Comparison of ENCODE assay signal across 10 cellular contexts in the genomic region with DNA sequence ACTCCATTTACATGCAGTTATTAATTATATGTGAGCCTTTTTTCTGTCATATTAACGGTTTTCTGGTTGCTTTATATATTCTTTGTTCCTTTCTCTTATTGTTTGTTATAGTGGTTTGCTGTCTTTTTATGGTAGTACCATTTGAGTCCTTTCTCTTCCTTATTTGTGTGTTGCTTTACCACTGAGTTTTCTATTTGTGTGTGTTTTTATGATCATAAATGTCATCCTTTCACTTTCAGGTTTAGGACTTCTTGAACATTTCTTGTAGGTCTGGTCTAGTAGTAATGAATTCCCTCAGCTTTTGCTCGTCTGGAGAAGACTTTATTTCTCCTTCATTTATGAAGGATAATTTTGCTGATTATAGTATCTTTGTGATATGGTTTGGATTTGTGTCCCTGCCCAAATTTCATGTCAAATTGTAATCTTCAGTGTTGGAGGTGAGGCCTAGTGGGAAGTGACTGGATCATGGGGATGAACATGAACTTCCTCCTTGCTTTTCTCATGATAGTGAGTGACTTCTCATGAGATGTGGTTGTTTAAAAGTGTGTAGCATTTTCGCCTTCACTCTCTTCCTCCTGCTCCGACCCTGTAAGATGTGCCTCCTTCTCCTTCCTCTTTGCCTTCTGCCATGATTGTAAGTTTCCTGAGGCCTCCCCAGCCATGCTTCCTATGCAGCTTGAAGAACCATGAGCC. TPM values are rescaled to one million over a fixed set of nuclear protein-coding genes. Genes with fewer than 3 reads are reported as not detected.
A peak's percentile ranks its signal among the peaks of the same experiment; 100 is the strongest.
DNase-seq lines count a peak whose midpoint lies in the region; ATAC-seq lines count a peak whose summit lies in the region.
"Had no signal": no experiment of that assay in that cellular context is flagged by ENCODE, and none has a peak within 500 bp of the region (broad histone marks: within the 10 kb centered on the region; RNA-seq: fewer than 3 reads in every experiment).

No MANE protein-coding gene starts in this region.

- H3K4me1 Mint-ChIP-seq in activated naive CD4-positive, alpha-beta T cell treated with anti-CD3 and anti-CD28 coated beads, Interleukin-2, amount 50 U/mL, for 24 hours, result peaks cover 75% of the 10 kb centered on the region
- H3K4me1 Mint-ChIP-seq in natural killer cell treated with Interleukin-12 subunit alpha and Interleukin-12 subunit beta and Interleukin-15 and Interleukin-18, amount 100 ng/mL, for 72 hours (ENCODE audit: low read depth in 2 of 2), result peaks cover 28 to 44% of the 10 kb centered on the region in 2 donors

- intact Hi-C loops in posterior cingulate gyrus (cut with DNase I), result no loop called here

- H3K27ac Mint-ChIP-seq in activated naive CD4-positive, alpha-beta T cell treated with anti-CD3 and anti-CD28 coated beads, Interleukin-2, amount 50 U/mL, for 24 hours, result peak overlapping the region; percentile 31
- H3K27ac Mint-ChIP-seq in natural killer cell treated with Interleukin-12 subunit alpha and Interleukin-12 subunit beta and Interleukin-15 and Interleukin-18, amount 100 ng/mL, for 72 hours, result peak overlapping the region; percentile 21 to 30

- no peaks in the 10 kb centered on the region for H3K9me3 Mint-ChIP-seq in activated naive CD4-positive, alpha-beta T cell treated with anti-CD3 and anti-CD28 coated beads, Interleukin-2, amount 50 U/mL, for 24 hours
- H3K9me3 Mint-ChIP-seq in natural killer cell treated with Interleukin-12 subunit alpha and Interleukin-12 subunit beta and Interleukin-15 and Interleukin-18, amount 100 ng/mL, for 72 hours, result peaks cover 5% of the 10 kb centered on the region

- no peak for DNase-seq in activated naive CD4-positive, alpha-beta T cell treated with anti-CD3 and anti-CD28 coated beads, Interleukin-2, amount 50 U/mL, for 16 hours
- no peak for DNase-seq in natural killer cell treated with Interleukin-12 subunit alpha and Interleukin-12 subunit beta and Interleukin-15 and Interleukin-18, amount 100 ng/mL, for 72 hours (ENCODE audit: low spot score)
- DNase-seq in hypothalamus (lab: John Stamatoyannopoulos, UW) (no peak), posterior cingulate gyrus (no peak), AG08396 (ENCODE audit: low spot score) (no peak)
- DNase-seq: NCI-H2029, SJCRH30 had no signal

- peak overlapping the region; percentile 20 for H3K4me3 Mint-ChIP-seq in activated naive CD4-positive, alpha-beta T cell treated with anti-CD3 and anti-CD28 coated beads, Interleukin-2, amount 50 U/mL, for 24 hours
- H3K4me3 Mint-ChIP-seq in natural killer cell treated with Interleukin-12 subunit alpha and Interleukin-12 subunit beta and Interleukin-15 and Interleukin-18, amount 100 ng/mL, for 72 hours, result peak overlapping the region; percentile 3

- no peaks in the 10 kb centered on the region for H3K27me3 Mint-ChIP-seq in activated naive CD4-positive, alpha-beta T cell treated with anti-CD3 and anti-CD28 coated beads, Interleukin-2, amount 50 U/mL, for 24 hours
- H3K27me3 Mint-ChIP-seq in natural killer cell treated with Interleukin-12 subunit alpha and Interleukin-12 subunit beta and Interleukin-15 and Interleukin-18, amount 100 ng/mL, for 72 hours, result no peaks in the 10 kb centered on the region

- ATAC-seq in GM21717 (IDR thresholded peaks at IDR 0.05; ENCODE audit: unreplicated experiment), result peak; percentile 92
- ATAC-seq in HG03432 (IDR thresholded peaks at IDR 0.05; ENCODE audit: unreplicated experiment), result peak; percentile 86
- ATAC-seq in natural killer cell treated with Interleukin-12 subunit alpha and Interleukin-12 subunit beta and Interleukin-15 and Interleukin-18, amount 100 ng/mL, for 72 hours, result no peak

- H3K36me3 Mint-ChIP-seq in activated naive CD4-positive, alpha-beta T cell treated with anti-CD3 and anti-CD28 coated beads, Interleukin-2, amount 50 U/mL, for 24 hours, result peaks cover 58% of the 10 kb centered on the region
- peaks cover 62% of the 10 kb centered on the region for H3K36me3 Mint-ChIP-seq in natural killer cell treated with Interleukin-12 subunit alpha and Interleukin-12 subunit beta and Interleukin-15 and Interleukin-18, amount 100 ng/mL, for 72 hours

RNA-seq across cellular contexts. Expression of a gene that starts 11.5 kb away (rescaled TPM):
- 10 to 100 TPM; 36.4 to 41.8 TPM for total RNA-seq in natural killer cell treated with Interleukin-12 subunit alpha and Interleukin-12 subunit beta and Interleukin-15 and Interleukin-18, amount 100 ng/mL, for 72 hours

Comparison
In these comparisons a context has a peak if more than half of its experiments do, and no peak if none do; other contexts are left out.
1. ATAC-seq: peak in GM21717 (single experiment) and HG03432 (single experiment); none in natural killer cell treated with Interleukin-12 subunit alpha and Interleukin-12 subunit beta and Interleukin-15 and Interleukin-18, amount 100 ng/mL, for 72 hours (0 of 2).